ENCODE assay signal across 29 cellular contexts in the genomic region with DNA sequence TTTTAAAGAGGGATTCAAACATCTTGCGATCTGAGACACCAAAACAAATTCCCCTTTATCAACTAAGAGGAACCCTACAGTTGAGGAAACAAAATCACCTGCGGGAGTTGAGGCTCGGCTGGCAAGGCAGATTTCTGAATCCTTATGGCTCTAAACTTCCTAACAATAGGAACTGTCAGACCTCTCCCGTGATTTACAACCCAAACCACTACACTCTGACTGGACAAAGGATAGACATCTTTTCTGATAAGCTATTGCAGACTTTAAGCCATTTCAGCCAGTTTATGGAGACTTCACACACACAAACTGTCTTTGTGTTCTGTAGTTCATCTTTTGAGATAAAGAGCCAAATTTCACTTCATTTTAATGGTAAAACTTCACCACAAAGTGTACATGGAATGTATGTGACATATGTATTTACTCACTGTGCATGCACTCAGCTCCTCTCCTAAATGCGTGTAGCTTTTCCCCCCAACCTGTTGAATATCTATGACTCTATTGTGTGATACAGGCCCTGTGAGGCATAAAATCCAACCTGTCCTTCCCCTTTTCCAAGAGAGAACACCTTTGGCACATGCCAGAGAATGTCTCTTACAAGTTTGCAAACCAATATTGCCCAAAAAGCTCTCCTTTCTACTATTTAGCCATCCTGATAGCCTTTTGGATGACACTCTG.
"Had no signal": no experiment of that assay in that cellular context is flagged by ENCODE, and none has a peak within 500 bp of the region (broad histone marks: within the 10 kb centered on the region; RNA-seq: fewer than 3 reads in every experiment).

No MANE protein-coding gene starts in this region.

- H3K27ac ChIP-seq: colonic mucosa, esophagus squamous epithelium, heart right ventricle, left lung, ovary, psoas muscle, sigmoid colon, spleen, thoracic aorta, tibial nerve, upper lobe of right lung, uterus had no signal

- H3K9me3 ChIP-seq: colonic mucosa, esophagus squamous epithelium, heart right ventricle, left lung, ovary, psoas muscle, sigmoid colon, spleen, thoracic aorta, tibial nerve, upper lobe of right lung, uterus had no signal

- H3K4me3 Mint-ChIP-seq: dendritic cell treated with granulocyte-macrophage colony-stimulating factor and Interleukin-4, amounts not matched to agents 40 ng/mL and 50 ng/mL, for 4 days; naive thymus-derived CD4-positive, alpha-beta T cell; nephron; stimulated activated memory B cell treated with anti-CD40 and anti-IgM and Interleukin-4, amounts not matched to agents 10 μg/mL and 1 μg/mL and 100 μg/mL, for 72 hours had no signal

- ATAC-seq: heart right ventricle; left cardiac atrium; left lung; naive thymus-derived CD4-positive, alpha-beta T cell; psoas muscle; right cardiac atrium; stimulated activated memory B cell treated with anti-CD40 and anti-IgM and Interleukin-4, amounts not matched to agents 10 μg/mL and 1 μg/mL and 100 μg/mL, for 72 hours; stimulated activated naive CD8-positive, alpha-beta T cell treated with anti-CD3 and anti-CD28 coated beads, Interleukin-15, Interleukin-2, amounts not matched to agents 100 U/mL and 50 U/mL, for 24 hours; upper lobe of right lung had no signal

- H3K27me3 Mint-ChIP-seq: dendritic cell treated with granulocyte-macrophage colony-stimulating factor and Interleukin-4, amounts not matched to agents 40 ng/mL and 50 ng/mL, for 4 days; naive thymus-derived CD4-positive, alpha-beta T cell; stimulated activated memory B cell treated with anti-CD40 and anti-IgM and Interleukin-4, amounts not matched to agents 10 μg/mL and 1 μg/mL and 100 μg/mL, for 72 hours had no signal

- DNase-seq: colonic mucosa; effector CD8-positive, alpha-beta T cell; erythroblast; esophagus squamous epithelium; foreskin melanocyte; glutamatergic neuron; heart right ventricle; hippocampal formation; left cardiac atrium; left lung; mesenchymal stem cell; midbrain; naive thymus-derived CD4-positive, alpha-beta T cell; occipital lobe; ovary; posterior cingulate gyrus; psoas muscle; right cardiac atrium; sigmoid colon; spleen; stimulated activated CD4-positive, alpha-beta T cell treated with anti-CD3 and anti-CD28 coated beads, Interleukin-4, amount 100 ng/mL, for 4 hours; stimulated activated naive CD8-positive, alpha-beta T cell treated with anti-CD3 and anti-CD28 coated beads, Interleukin-15, Interleukin-2, amounts not matched to agents 100 U/mL and 50 U/mL, for 24 hours; upper lobe of right lung; uterus had no signal

- H3K36me3 Mint-ChIP-seq: naive thymus-derived CD4-positive, alpha-beta T cell; stimulated activated memory B cell treated with anti-CD40 and anti-IgM and Interleukin-4, amounts not matched to agents 10 μg/mL and 1 μg/mL and 100 μg/mL, for 72 hours had no signal

- H3K4me1 Mint-ChIP-seq: naive thymus-derived CD4-positive, alpha-beta T cell had no signal

- H3K4me3 ChIP-seq: colonic mucosa, esophagus squamous epithelium, heart right ventricle, left lung, ovary, psoas muscle, sigmoid colon, spleen, thoracic aorta, tibial nerve, upper lobe of right lung, uterus had no signal

- H3K36me3 ChIP-seq: colonic mucosa, esophagus squamous epithelium, heart right ventricle, left lung, ovary, sigmoid colon, spleen, thoracic aorta, tibial nerve, upper lobe of right lung, uterus had no signal

- H3K27ac Mint-ChIP-seq: dendritic cell treated with granulocyte-macrophage colony-stimulating factor and Interleukin-4, amounts not matched to agents 40 ng/mL and 50 ng/mL, for 4 days; naive thymus-derived CD4-positive, alpha-beta T cell; stimulated activated memory B cell treated with anti-CD40 and anti-IgM and Interleukin-4, amounts not matched to agents 10 μg/mL and 1 μg/mL and 100 μg/mL, for 72 hours had no signal

- H3K27me3 ChIP-seq: colonic mucosa, esophagus squamous epithelium, heart right ventricle, left lung, ovary, sigmoid colon, spleen, tibial nerve, upper lobe of right lung, uterus had no signal

- H3K4me1 ChIP-seq: colonic mucosa, left lung, psoas muscle, uterus had no signal

- H3K9me3 Mint-ChIP-seq: dendritic cell treated with granulocyte-macrophage colony-stimulating factor and Interleukin-4, amounts not matched to agents 40 ng/mL and 50 ng/mL, for 4 days; naive thymus-derived CD4-positive, alpha-beta T cell; nephron; stimulated activated memory B cell treated with anti-CD40 and anti-IgM and Interleukin-4, amounts not matched to agents 10 μg/mL and 1 μg/mL and 100 μg/mL, for 72 hours had no signal
